Comparison of ENCODE assay signal across 8 cellular contexts in the genomic region with DNA sequence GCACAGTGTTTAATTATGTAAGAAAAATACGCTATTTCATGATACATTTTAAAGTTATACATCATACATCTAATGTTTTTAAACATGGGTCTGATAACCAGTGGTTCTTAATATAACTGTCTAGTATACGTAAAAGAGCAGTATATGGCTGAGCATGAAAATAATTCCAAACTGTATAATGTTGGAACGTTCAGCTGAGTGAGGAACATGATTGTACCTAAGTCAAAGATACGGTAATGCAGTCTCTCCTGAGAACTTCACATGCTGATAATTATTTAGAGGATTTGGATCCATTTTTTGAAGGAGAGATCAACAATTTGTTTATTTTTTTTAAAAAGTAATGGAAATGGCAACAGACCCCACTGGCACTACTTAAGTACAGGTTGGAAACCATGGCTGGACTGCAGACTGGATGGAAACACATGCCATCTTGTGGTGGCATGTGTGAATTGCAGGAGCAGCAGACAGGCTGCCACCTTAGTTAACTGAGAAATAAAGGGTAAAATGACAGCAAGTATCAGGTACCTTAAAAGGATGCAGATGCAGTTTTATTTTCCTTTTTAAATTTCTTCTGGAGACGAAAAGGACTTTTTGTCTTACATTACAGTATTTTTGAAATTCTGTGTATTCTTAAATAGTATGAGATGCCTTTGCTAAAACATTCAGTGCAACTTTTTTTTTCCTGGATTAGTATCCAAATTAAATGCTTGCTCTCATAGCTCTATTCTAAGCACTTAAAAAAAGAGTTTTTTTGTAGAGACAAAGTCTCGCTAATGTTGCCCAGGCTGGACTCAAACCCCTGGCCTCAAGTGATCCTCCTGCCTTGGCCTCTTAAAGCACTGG.
A peak's percentile ranks its signal among the peaks of the same experiment; 100 is the strongest.
DNase-seq lines count a peak whose midpoint lies in the region; ATAC-seq and TF ChIP-seq lines count a peak whose summit lies in the region.

No MANE protein-coding gene starts in this region.

- H3K4me1 Mint-ChIP-seq in osteocyte (ENCODE audit: unreplicated experiment): no peaks in the 10 kb centered on the region

- no peaks in the 10 kb centered on the region for H3K9me3 Mint-ChIP-seq in osteocyte (ENCODE audit: unreplicated experiment)

- peak; percentile 42 for ATAC-seq in Right ventricle myocardium superior (ENCODE audit: poor library complexity)
- no peak for ATAC-seq in Right ventricle myocardium inferior
- ATAC-seq in HG02588 (IDR thresholded peaks at IDR 0.05; ENCODE audit: unreplicated experiment): peak; percentile 73
- no peak for ATAC-seq in HG03571 (IDR thresholded peaks at IDR 0.05; ENCODE audit: unreplicated experiment)

- no peak overlapping the region for H3K27ac ChIP-seq in epithelial cell of prostate

- H3K27ac Mint-ChIP-seq in osteocyte (ENCODE audit: unreplicated experiment): no peak overlapping the region

- no peak overlapping the region for H3K4me3 Mint-ChIP-seq in osteocyte (ENCODE audit: unreplicated experiment)

- intact Hi-C loops in Right ventricle myocardium superior (cut with DNase I) (loop anchor here (10.0 kb wide), 1 partner anchor 104 kb away; no protein-coding TSS in a partner anchor), Right ventricle myocardium inferior (cut with DNase I) (loop anchor here (5.0 kb wide), 2 partner anchors 72 to 107 kb away; a partner anchor contains a TSS)

- DNase-seq in Right ventricle myocardium superior: no peak
- no peak for DNase-seq in Right ventricle myocardium inferior (ENCODE audit: missing footprints)
- DNase-seq in NCI-H2029 (lab: John Stamatoyannopoulos, UW): peak; percentile 11
- peak; percentile 11 to 20 for DNase-seq in activated CD4-positive, alpha-beta T cell treated with anti-CD3 and anti-CD28 coated beads for 24 hours (ENCODE audit: low read depth in 2 of 2)
- DNase-seq in epithelial cell of prostate (ENCODE audit: low read depth, low spot score): peak; percentile 16
- no peak for DNase-seq in osteocyte (ENCODE audit: extremely low spot score, unreplicated experiment)

- no peaks in the 10 kb centered on the region for H3K27me3 Mint-ChIP-seq in osteocyte (ENCODE audit: unreplicated experiment)

- peaks cover 52% of the 10 kb centered on the region for H3K36me3 Mint-ChIP-seq in osteocyte (ENCODE audit: unreplicated experiment)

- TF ChIP-seq CTCF in osteocyte (IDR thresholded peaks at IDR 0.05): peak; percentile 89

Comparison
In these comparisons a context has a peak if more than half of its experiments do, and no peak if none do; other contexts are left out.
1. ATAC-seq: peak in Right ventricle myocardium superior (single experiment) and HG02588 (single experiment); none in Right ventricle myocardium inferior (single experiment) and HG03571 (single experiment).
2. DNase-seq: peak in NCI-H2029 (single experiment), activated CD4-positive, alpha-beta T cell treated with anti-CD3 and anti-CD28 coated beads for 24 hours (2 of 2) and epithelial cell of prostate (single experiment); none in Right ventricle myocardium superior (single experiment), Right ventricle myocardium inferior (single experiment) and osteocyte (single experiment).